9 cellular contexts compared by ENCODE assay signal in the genomic region with DNA sequence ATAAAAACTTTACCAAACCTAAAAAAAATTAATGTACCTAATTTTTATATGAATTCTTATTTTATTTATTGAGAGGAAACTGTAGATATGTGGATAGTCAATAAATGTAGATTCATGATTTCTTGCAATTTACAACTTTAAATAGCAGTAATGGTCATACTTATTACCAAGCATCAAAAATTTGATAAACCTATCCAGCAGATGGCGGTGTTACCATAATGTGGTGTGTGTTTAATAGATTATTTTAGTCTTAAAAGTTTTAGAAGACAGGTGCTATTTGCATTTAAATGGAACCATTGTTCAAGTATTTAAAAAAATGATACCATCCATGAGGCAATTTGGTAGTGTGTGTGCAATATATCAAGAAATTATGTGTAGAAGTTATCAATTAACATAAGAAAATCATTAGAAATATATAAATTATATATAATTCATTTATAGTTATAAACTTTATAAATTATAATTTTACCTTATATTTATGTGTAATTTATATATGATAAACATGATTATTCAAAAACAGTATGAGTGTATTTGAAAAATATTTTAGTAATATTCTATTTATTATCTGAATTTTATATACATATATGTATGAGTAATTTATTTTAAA.
DNase-seq lines count a peak whose midpoint lies in the region; TF ChIP-seq lines count a peak whose summit lies in the region.
"Had no signal": no experiment of that assay in that cellular context is flagged by ENCODE, and none has a peak within 500 bp of the region (broad histone marks: within the 10 kb centered on the region; RNA-seq: fewer than 3 reads in every experiment).

No MANE protein-coding gene starts in this region.

- peaks cover 7% of the 10 kb centered on the region for H3K27me3 Mint-ChIP-seq in brain
- H3K27me3 Mint-ChIP-seq: CD4-positive, CD25-positive, alpha-beta regulatory T cell had no signal

- DNase-seq in NCI-H345 (lab: John Stamatoyannopoulos, UW) (peak; percentile 25), NCI-H345 treated with DMSO at 0.1 percent for 48 hours (lab: John Stamatoyannopoulos, UW; ENCODE audit: unreplicated experiment) (no peak), NCI-H1694 treated with DMSO at 0.1 percent for 48 hours (lab: John Stamatoyannopoulos, UW) (peak; percentile 34), mesendoderm (peak; percentile 33)
- no peak for DNase-seq in stimulated activated CD4-positive, alpha-beta T cell treated with anti-CD3 and anti-CD28 coated beads, Interleukin-4, amount 100 ng/mL, for 24 hours
- DNase-seq in activated CD8-positive, alpha-beta memory T cell treated with anti-CD3 and anti-CD28 coated beads, Interleukin-2, amount 50 U/mL, for 4 hours, result no peak
- DNase-seq in stimulated activated CD8-positive, alpha-beta memory T cell treated with anti-CD3 and anti-CD28 coated beads, Interleukin-4, amount 100 ng/mL, for 48 hours, result no peak

- no peaks in the 10 kb centered on the region for H3K79me1 ChIP-seq in mesendoderm (ENCODE audit: low read length)

- no peaks in the 10 kb centered on the region for H3K27me3 ChIP-seq in mesendoderm (ENCODE audit: insufficient read depth, low read length, poor library complexity)

- no peak overlapping the region for H3K27ac ChIP-seq in mesendoderm (ENCODE audit: low read depth, low read length)

- no peak overlapping the region for H2AK5ac ChIP-seq in mesendoderm (ENCODE audit: low read length)

- H4K5ac ChIP-seq in mesendoderm (ENCODE audit: low read length), result no peak overlapping the region

- no peak overlapping the region for H3K4me3 ChIP-seq in mesendoderm (ENCODE audit: low read length)

- no peak overlapping the region for H4K8ac ChIP-seq in mesendoderm (ENCODE audit: low read depth, low read length)

- no peak overlapping the region for H3K27ac Mint-ChIP-seq in brain
- H3K27ac Mint-ChIP-seq: CD4-positive, CD25-positive, alpha-beta regulatory T cell had no signal

- no peak overlapping the region for H2BK5ac ChIP-seq in mesendoderm (ENCODE audit: low read length)

- H3K18ac ChIP-seq in mesendoderm (ENCODE audit: low read length), result no peak overlapping the region

- H3K9ac ChIP-seq in mesendoderm (ENCODE audit: low read length), result no peak overlapping the region

- no peaks in the 10 kb centered on the region for H3K4me1 ChIP-seq in mesendoderm (ENCODE audit: control insufficient read depth, low read depth, low read length)

- no peaks in the 10 kb centered on the region for H3K4me1 Mint-ChIP-seq in brain
- H3K4me1 Mint-ChIP-seq: CD4-positive, CD25-positive, alpha-beta regulatory T cell had no signal

- no peak overlapping the region for H3K4me3 Mint-ChIP-seq in brain
- H3K4me3 Mint-ChIP-seq: CD4-positive, CD25-positive, alpha-beta regulatory T cell had no signal

- no peaks in the 10 kb centered on the region for H3K79me2 ChIP-seq in mesendoderm (ENCODE audit: control insufficient read depth, insufficient read depth, low read length)

- peaks cover 0 to 4% (median 0%) of the 10 kb centered on the region in 5 experiments for H3K9me3 Mint-ChIP-seq in brain

- no peak overlapping the region for H2BK120ac ChIP-seq in mesendoderm (ENCODE audit: low read depth, low read length)

- TF ChIP-seq CTCF in brain (conservative IDR thresholded peaks at IDR 0.05), result peak; percentile 74 to 86

- no peaks in the 10 kb centered on the region for H3K36me3 Mint-ChIP-seq in brain
- H3K36me3 Mint-ChIP-seq: CD4-positive, CD25-positive, alpha-beta regulatory T cell had no signal

- H3K36me3 ChIP-seq in mesendoderm (ENCODE audit: control insufficient read depth, insufficient read depth, low read length), result no peaks in the 10 kb centered on the region

- no peak overlapping the region for H3K4me2 ChIP-seq in mesendoderm (ENCODE audit: low read length)

- WGBS in mesendoderm (ENCODE audit: extremely low coverage, insufficient coverage, low lambda C conversion rate), result no CpG with 5 or more reads among the region's 1 CpG

- H3K23ac ChIP-seq in mesendoderm (ENCODE audit: low read length), result no peak overlapping the region

- no peak overlapping the region for H3K4ac ChIP-seq in mesendoderm (ENCODE audit: low read depth, low read length)

- H2BK15ac ChIP-seq in mesendoderm (replicated peaks; ENCODE audit: low read depth), result no peak overlapping the region

- H3K56ac ChIP-seq in mesendoderm (ENCODE audit: low read length), result no peak overlapping the region

Comparison
In these comparisons a context has a peak if more than half of its experiments do, and no peak if none do; other contexts are left out.
1. DNase-seq: peak in NCI-H345 (single experiment), NCI-H1694 treated with DMSO at 0.1 percent for 48 hours (single experiment) and mesendoderm (single experiment); none in NCI-H345 treated with DMSO at 0.1 percent for 48 hours (single experiment), stimulated activated CD4-positive, alpha-beta T cell treated with anti-CD3 and anti-CD28 coated beads, Interleukin-4, amount 100 ng/mL, for 24 hours (single experiment), activated CD8-positive, alpha-beta memory T cell treated with anti-CD3 and anti-CD28 coated beads, Interleukin-2, amount 50 U/mL, for 4 hours (single experiment) and stimulated activated CD8-positive, alpha-beta memory T cell treated with anti-CD3 and anti-CD28 coated beads, Interleukin-4, amount 100 ng/mL, for 48 hours (single experiment).